Comparison of ENCODE assay signal across 2 cellular contexts in the genomic region with DNA sequence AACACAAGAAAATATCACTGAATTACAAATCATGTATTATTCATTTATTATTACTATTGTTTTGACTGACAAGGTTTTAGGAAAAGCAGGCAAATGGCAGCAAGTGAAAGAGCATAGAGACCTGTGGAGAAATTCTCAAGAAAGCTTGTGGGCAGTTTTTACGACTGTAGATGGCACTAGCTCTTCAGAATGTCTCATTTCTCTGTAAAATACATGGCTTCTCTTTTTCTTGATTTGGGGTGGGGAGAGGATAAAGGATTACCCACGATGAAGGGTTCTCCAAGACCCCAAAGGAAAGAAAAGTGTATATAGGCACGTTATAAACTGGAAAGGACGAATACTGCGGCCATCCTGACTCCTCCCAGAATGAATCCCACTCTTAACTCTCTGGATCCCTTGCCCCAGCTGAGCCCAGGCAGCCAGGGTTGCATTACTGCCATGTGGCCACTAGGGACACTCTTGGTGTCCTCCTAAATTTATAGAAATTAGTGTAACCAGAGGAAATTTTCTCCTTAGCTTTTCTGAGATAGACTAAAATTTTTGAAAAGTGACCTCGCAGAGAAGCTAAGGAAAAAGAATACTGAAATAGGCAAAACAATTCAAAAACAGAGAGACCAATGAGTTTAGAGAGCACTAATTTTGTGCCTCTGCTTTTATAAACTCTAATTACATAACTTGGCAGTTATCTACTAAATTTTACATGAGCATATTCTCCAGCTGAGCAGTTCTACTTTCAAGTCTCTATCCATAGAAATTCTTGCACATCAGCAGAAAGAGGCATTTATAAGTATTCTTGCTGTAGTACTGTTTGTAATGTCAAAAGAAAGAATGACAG.
TF ChIP-seq lines count a peak whose summit lies in the region.

No MANE protein-coding gene starts in this region.

TF ChIP-seq in HCT116, 20 proteins besides CTCF, POLR2A, EP300 and RAD21:
- TF ChIP-seq EZH2phosphoT487 (IDR thresholded peaks at IDR 0.05; ENCODE audit: borderline replicate concordance) (no peak), ZFX (IDR thresholded peaks at IDR 0.05) (no peak), SP1 (IDR thresholded peaks at IDR 0.05; ENCODE audit: low read depth) (no peak)

TF ChIP-seq in H1, 55 proteins besides CTCF, POLR2A, EP300 and RAD21:
- TF ChIP-seq CBX8 (IDR thresholded peaks at IDR 0.05; ENCODE audit: borderline replicate concordance, low read depth, low read length): no peak
- no peak for TF ChIP-seq SP2 (IDR thresholded peaks at IDR 0.05; ENCODE audit: low read length)
- TF ChIP-seq BCL11A (IDR thresholded peaks at IDR 0.05; ENCODE audit: low read depth in 2 of 2, low read length in 2 of 2): no peak
- no peak for TF ChIP-seq CHD1 (IDR thresholded peaks at IDR 0.05; ENCODE audit: low read depth, low read length)
- TF ChIP-seq CTBP2 (IDR thresholded peaks at IDR 0.05; ENCODE audit: borderline replicate concordance, insufficient read depth, insufficient read length, low read length): no peak
- no peak for TF ChIP-seq BACH1 (IDR thresholded peaks at IDR 0.05; ENCODE audit: low read length)
